In the genomic region with DNA sequence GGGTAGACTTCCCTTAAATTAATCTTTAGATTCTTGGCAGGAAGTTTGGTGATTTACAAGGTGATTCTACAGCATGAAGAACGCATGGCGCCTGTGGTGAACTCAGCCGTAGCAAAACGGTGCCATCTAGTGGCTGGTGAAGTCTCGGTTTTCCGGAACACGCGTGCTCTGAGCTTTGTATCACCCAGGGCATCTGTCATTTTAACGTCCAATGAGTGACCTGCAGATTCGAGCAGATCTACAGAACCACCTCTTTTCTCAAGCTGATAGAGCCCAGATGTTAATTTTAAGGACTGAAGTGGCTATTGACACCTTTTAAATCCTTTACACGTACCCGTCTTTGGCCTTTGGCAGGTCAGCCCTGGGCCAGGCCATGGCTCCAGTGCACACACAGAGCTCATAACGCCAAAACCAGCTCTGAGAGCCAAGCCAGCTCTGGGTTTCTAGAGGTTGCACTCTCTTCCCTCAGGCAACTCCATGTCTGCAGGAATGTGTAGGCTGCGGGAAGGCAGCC, we compare ENCODE assay signal across 9 cellular contexts. TPM values are rescaled to one million over a fixed set of nuclear protein-coding genes. Genes with fewer than 3 reads are reported as not detected.
DNase-seq lines count a peak whose midpoint lies in the region; ATAC-seq, FAIRE-seq and TF ChIP-seq lines count a peak whose summit lies in the region.
"Not testable (repeated sequence)": the region's sequence is repeated elsewhere in the genome, so short reads cannot be mapped to it uniquely, and the experiment has no call there.
"Had no signal": no experiment of that assay in that cellular context is flagged by ENCODE, and none has a peak within 500 bp of the region (broad histone marks: within the 10 kb centered on the region; RNA-seq: fewer than 3 reads in every experiment).

No MANE protein-coding gene starts in this region.

- H3F3A ChIP-seq in smooth muscle cell (ENCODE audit: low read depth): not testable (repeated sequence)

- ATAC-seq in GM19351 (IDR thresholded peaks at IDR 0.05; ENCODE audit: unreplicated experiment) (peak; percentile 93), HG03135 (IDR thresholded peaks at IDR 0.05; ENCODE audit: unreplicated experiment) (peak; percentile 92)

- not testable (repeated sequence) for H3K9ac ChIP-seq in smooth muscle cell (ENCODE audit: low read depth)

- peak; percentile 98 for FAIRE-seq in colon (lab: Jason Lieb, UNC)

- WGBS in smooth muscle cell (ENCODE audit: low lambda C conversion rate): 10% methylated on average over 14 of the region's 14 CpGs

- H3K4me2 ChIP-seq in smooth muscle cell: peak overlapping the region; percentile 6

- not testable (repeated sequence) for H3K36me3 ChIP-seq in WERI-Rb-1; smooth muscle cell (ENCODE audit: low read depth)

- not testable (repeated sequence) for H3K27ac ChIP-seq in WERI-Rb-1; smooth muscle cell (ENCODE audit: low read depth)

- not testable (repeated sequence) for H3K4me3 ChIP-seq in WERI-Rb-1 (ENCODE audit: low read depth, low read length); smooth muscle cell

- H3K4me1 ChIP-seq in smooth muscle cell (ENCODE audit: low read depth): not testable (repeated sequence)

- peak; percentile 29 for DNase-seq in CD1c-positive myeloid dendritic cell (ENCODE audit: extremely low spot score)
- peak; percentile 63 for DNase-seq in NCI-H2171 treated with DMSO at 0.1 percent for 48 hours (lab: John Stamatoyannopoulos, UW)
- DNase-seq in WERI-Rb-1: peak; percentile 42
- peak; percentile 70 for DNase-seq in left kidney (ENCODE audit: low read depth, low spot score)
- DNase-seq in smooth muscle cell (lab: John Stamatoyannopoulos, UW; ENCODE audit: unreplicated experiment): not testable (repeated sequence)

- peak; percentile 45 for TF ChIP-seq CTCF in WERI-Rb-1 (IDR thresholded peaks at IDR 0.05; ENCODE audit: low read depth, low read length)
- TF ChIP-seq CTCF in smooth muscle cell (IDR thresholded peaks at IDR 0.05; ENCODE audit: borderline replicate concordance, insufficient read depth, poor library complexity, severe bottlenecking): peak; percentile 45

- H3K27me3 ChIP-seq in WERI-Rb-1 (ENCODE audit: insufficient read depth, low read depth, severe bottlenecking); smooth muscle cell (ENCODE audit: low read depth): not testable (repeated sequence)

- not testable (repeated sequence) for H4K20me1 ChIP-seq in smooth muscle cell (ENCODE audit: low read depth)

- not testable (repeated sequence) for H3K79me2 ChIP-seq in smooth muscle cell (ENCODE audit: low read depth)

- peak overlapping the region; percentile 16 for H2AFZ ChIP-seq in smooth muscle cell (ENCODE audit: low read depth)

- not testable (repeated sequence) for H3K9me3 ChIP-seq in WERI-Rb-1 (ENCODE audit: severe bottlenecking); smooth muscle cell (replicated peaks; ENCODE audit: low read depth)

RNA-seq across cellular contexts. Expression of a gene that starts 2.3 kb away (rescaled TPM):
- total RNA-seq in smooth muscle cell: 1.5 TPM in 1 of 2 replicates, not detected in the other
- polyA plus RNA-seq in smooth muscle cell: not detected in 2 replicates
- total RNA-seq: T-helper 1 cell treated with Interleukin-12 subunit alpha and Interleukin-12 subunit beta and Interleukin-4 antibody, amounts not matched to agents 30 ng/mL and 1 ng/mL, for 36 hours had no signal

RNA-seq across cellular contexts. Expression of a gene that starts 36.1 kb away (rescaled TPM):
- total RNA-seq in smooth muscle cell: not detected in 2 replicates
- not detected in 2 replicates for polyA plus RNA-seq in smooth muscle cell
- total RNA-seq: T-helper 1 cell treated with Interleukin-12 subunit alpha and Interleukin-12 subunit beta and Interleukin-4 antibody, amounts not matched to agents 30 ng/mL and 1 ng/mL, for 36 hours had no signal
